8 cellular contexts compared by ENCODE assay signal in the genomic region with DNA sequence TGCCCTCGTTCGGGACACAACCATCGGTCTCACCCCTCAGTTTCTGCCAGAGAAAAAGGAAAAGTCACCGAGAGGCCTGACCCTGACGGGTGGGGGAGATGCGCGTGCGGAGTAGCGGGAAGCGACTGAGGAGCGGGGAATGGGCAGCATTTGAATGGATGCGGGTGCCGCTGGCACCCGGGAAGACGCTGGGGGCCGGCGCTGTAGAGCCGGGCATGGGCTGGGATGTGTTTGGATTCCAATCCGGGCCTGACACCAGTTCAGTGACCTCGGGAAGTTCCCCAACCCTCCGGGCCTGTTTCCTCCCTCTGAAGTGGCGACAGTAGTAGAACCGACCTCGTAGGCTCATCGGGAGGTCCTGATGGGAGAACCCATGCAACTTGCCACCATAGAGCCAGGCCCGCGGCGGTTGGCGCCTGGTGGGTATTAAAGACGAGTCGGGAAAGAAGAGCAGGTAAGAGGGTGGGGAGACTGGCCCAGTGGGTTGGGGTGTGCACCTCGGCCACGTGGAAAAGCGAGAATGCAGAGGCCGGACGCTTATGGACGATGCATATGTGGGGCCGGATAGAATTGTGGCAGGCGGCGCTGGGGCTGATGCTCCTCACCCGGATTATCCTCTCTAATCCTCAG. TPM values are rescaled to one million over a fixed set of nuclear protein-coding genes. Genes with fewer than 3 reads are reported as not detected.
DNase-seq lines count a peak whose midpoint lies in the region; ATAC-seq and TF ChIP-seq lines count a peak whose summit lies in the region.

No MANE protein-coding gene starts in this region.

- TF ChIP-seq POLR2A in ovary (IDR thresholded peaks at IDR 0.05) = no peak

- H3K27me3 ChIP-seq in ACC112 (ENCODE audit: insufficient read depth, low read length) = no peaks in the 10 kb centered on the region
- no peaks in the 10 kb centered on the region for H3K27me3 ChIP-seq in HUES6 (ENCODE audit: control insufficient read depth, insufficient read depth, low read length)
- H3K27me3 ChIP-seq in ovary = no peaks in the 10 kb centered on the region
- H3K27me3 ChIP-seq in upper lobe of right lung = no peaks in the 10 kb centered on the region

- peak; percentile 3 for ATAC-seq in GM19452 (IDR thresholded peaks at IDR 0.05; ENCODE audit: unreplicated experiment)
- ATAC-seq in upper lobe of right lung = peak; percentile 18

- DNase-seq in activated T-cell treated with anti-CD3 and anti-CD28 coated beads for 48 hours (ENCODE audit: low read depth) = peak; percentile 20
- DNase-seq in fibroblast of villous mesenchyme (ENCODE audit: low read depth) = no peak
- DNase-seq in ovary = no peak
- no peak for DNase-seq in upper lobe of right lung
- DNase-seq in SK-N-DZ (ENCODE audit: low spot score) = no peak

- WGBS in ovary, 3 donors = 0 to 1% (median 1%) methylated on average over 39 to 41 of the region's 41 CpGs

- peaks cover 90% of the 10 kb centered on the region for H3K79me2 ChIP-seq in ACC112 (ENCODE audit: control insufficient read depth, insufficient read depth, low read length, unreplicated experiment)

- H3K36me3 ChIP-seq in ACC112 (ENCODE audit: insufficient read depth, low read length) (peaks cover 9% of the 10 kb centered on the region; the same call in 1 of the 2 replicates), HUES6 (ENCODE audit: control insufficient read depth, insufficient read depth, low read length) (peaks cover 37% of the 10 kb centered on the region), ovary (no peaks in the 10 kb centered on the region), upper lobe of right lung (no peaks in the 10 kb centered on the region)

- TF ChIP-seq CTCF in fibroblast of villous mesenchyme (IDR thresholded peaks at IDR 0.05; ENCODE audit: insufficient read depth, low read depth, low read length) (no peak), ovary (IDR thresholded peaks at IDR 0.05) (peak in 1 of 3 donors; percentile 9), upper lobe of right lung (IDR thresholded peaks at IDR 0.05) (no peak)

- H3K9me3 ChIP-seq in HUES6 (ENCODE audit: control insufficient read depth, insufficient read depth, low read depth, low read length) (no peaks in the 10 kb centered on the region), ovary (no peaks in the 10 kb centered on the region), upper lobe of right lung (no peaks in the 10 kb centered on the region)

- peak overlapping the region; percentile 57 for H2AFZ ChIP-seq in ACC112 (ENCODE audit: low read length, unreplicated experiment)

- peak overlapping the region; percentile 98 for H3K4me3 ChIP-seq in ACC112 (ENCODE audit: low read depth, low read length)
- H3K4me3 ChIP-seq in HUES6 (ENCODE audit: low read depth, low read length) = peak overlapping the region; percentile 99
- H3K4me3 ChIP-seq in fibroblast of villous mesenchyme (ENCODE audit: low read depth, low read length) = peak overlapping the region; percentile 79
- peak overlapping the region; percentile 84 for H3K4me3 ChIP-seq in ovary
- peak overlapping the region; percentile 72 for H3K4me3 ChIP-seq in upper lobe of right lung

- H3K27ac ChIP-seq in ACC112 (ENCODE audit: low read depth, low read length) (peak overlapping the region; percentile 84), HUES6 (ENCODE audit: low read depth, low read length) (peak overlapping the region; percentile 96), ovary (peak overlapping the region; percentile 58 to 84), upper lobe of right lung (peak overlapping the region; percentile 76)

- peaks cover 27% of the 10 kb centered on the region for H3K4me1 ChIP-seq in ACC112 (ENCODE audit: control insufficient read depth, insufficient read depth, low read length, unreplicated experiment)
- H3K4me1 ChIP-seq in HUES6 (ENCODE audit: control insufficient read depth, insufficient read depth, low read length) = peaks cover 31% of the 10 kb centered on the region
- peaks cover 1% of the 10 kb centered on the region for H3K4me1 ChIP-seq in ovary (ENCODE audit: insufficient read depth)
- H3K4me1 ChIP-seq in upper lobe of right lung = peaks cover 19% of the 10 kb centered on the region

- TF ChIP-seq EP300 in ovary (IDR thresholded peaks at IDR 0.05) = no peak

- intact Hi-C loops in ovary (cut with DNase I) (loop anchor here in 2 of 4 donors (10.0 kb wide), 1 partner anchor 242 kb away; a partner anchor contains a TSS), upper lobe of right lung (cut with DNase I) (no loop called here)

- peak overlapping the region; percentile 98 for H3K9ac ChIP-seq in HUES6 (ENCODE audit: low read length)

RNA-seq across cellular contexts. Expression of a gene that starts 0.6 kb away (rescaled TPM):
- total RNA-seq in fibroblast of villous mesenchyme = 71.8 and 129 TPM in 2 replicates
- total RNA-seq in ovary = 10 to 100 TPM; 11.9 to 38.8 (median 23.3) TPM
- 10 to 100 TPM; 10.3 to 38.6 TPM for polyA plus RNA-seq in ovary
- 8.6 TPM for total RNA-seq in upper lobe of right lung
- 126 and 131 TPM in 2 replicates for polyA plus RNA-seq in SK-N-DZ (2014; cell fraction: cytosol; rRNA removed)
- 48.6 and 50.3 TPM in 2 replicates for polyA plus RNA-seq in SK-N-DZ (2014; cell fraction: nucleus; rRNA removed)
